1 cellular context compared by ENCODE assay signal in genomic region chr17:41547921-41548843, GRCh38.
TF ChIP-seq lines count a peak whose summit lies in the region.

No MANE protein-coding gene starts in this region.

TF ChIP-seq in K562, 482 proteins besides CTCF, POLR2A, EP300 and RAD21 (continued from another document and continues in another):
- TF ChIP-seq GTF2B (IDR thresholded peaks at IDR 0.05; ENCODE audit: extremely low read depth, insufficient read length) (no peak), NFE2 (IDR thresholded peaks at IDR 0.05; ENCODE audit: low read depth) (no peak), MYC (IDR thresholded peaks at IDR 0.05; ENCODE audit: low read depth, low read length) (no peak), MYC (CRISPR knock-in tag; IDR thresholded peaks at IDR 0.05; ENCODE audit: borderline replicate concordance, low read depth) (no peak), ZNF445 (CRISPR knock-in tag; IDR thresholded peaks at IDR 0.05; ENCODE audit: low read depth) (no peak), ZNF589 (CRISPR knock-in tag; IDR thresholded peaks at IDR 0.05; ENCODE audit: low read depth) (no peak), CBFA2T2 (conservative IDR thresholded peaks at IDR 0.05) (no peak), TBP (optimal IDR thresholded peaks at IDR 0.05; ENCODE audit: low read depth, low read length) (no peak), GTF2E2 (tag; IDR thresholded peaks at IDR 0.05) (no peak), MAFG (tag; conservative IDR thresholded peaks at IDR 0.05) (no peak), KDM1A (IDR thresholded peaks at IDR 0.05) (peak; percentile 88 to 92), ZBTB33 (CRISPR knock-in tag; IDR thresholded peaks at IDR 0.05) (no peak), HDGF (IDR thresholded peaks at IDR 0.05) (peak; percentile 28; the same call in 1 of the 2 replicates), ZNF217 (CRISPR knock-in tag; IDR thresholded peaks at IDR 0.05) (no peak), SETDB1 (IDR thresholded peaks at IDR 0.05; ENCODE audit: low read length) (no peak), CUX1 (CRISPR knock-in tag; IDR thresholded peaks at IDR 0.05) (no peak), CEBPB (tag; IDR thresholded peaks at IDR 0.05) (no peak), IRF9 (tag; IDR thresholded peaks at IDR 0.05) (no peak), SMC3 (conservative IDR thresholded peaks at IDR 0.05; ENCODE audit: insufficient read depth, low read depth, low read length) (no peak), ARID4B (CRISPR knock-in tag; IDR thresholded peaks at IDR 0.05) (no peak), ZNF699 (CRISPR knock-in tag; IDR thresholded peaks at IDR 0.05; ENCODE audit: insufficient replicate concordance) (no peak), NEUROD1 (IDR thresholded peaks at IDR 0.05; ENCODE audit: borderline replicate concordance, low read depth, low read length, partially characterized antibody) (peak; percentile 55), ZNF24 (IDR thresholded peaks at IDR 0.05) (no peak), CBFB (CRISPR knock-in tag; IDR thresholded peaks at IDR 0.05) (peak; percentile 64; the same call in 1 of the 2 replicates), NFATC3 (IDR thresholded peaks at IDR 0.05) (no peak), SRF (CRISPR knock-in tag; IDR thresholded peaks at IDR 0.05) (no peak), ADNP (tag; IDR thresholded peaks at IDR 0.05) (peak; percentile 91), ATF3 (IDR thresholded peaks at IDR 0.05) (peak; percentile 79), ATF3 (CRISPR knock-in tag; conservative IDR thresholded peaks at IDR 0.05) (no peak), ZNF696 (CRISPR knock-in tag; conservative IDR thresholded peaks at IDR 0.05) (no peak), MCM7 (IDR thresholded peaks at IDR 0.05) (no peak), ZBTB5 (IDR thresholded peaks at IDR 0.05) (no peak), MXI1 (IDR thresholded peaks at IDR 0.05; ENCODE audit: low read depth, low read length) (no peak), HDAC2 (IDR thresholded peaks at IDR 0.05) (peak; percentile 90), ZNF583 (CRISPR knock-in tag; IDR thresholded peaks at IDR 0.05) (no peak), HIVEP1 (CRISPR knock-in tag; IDR thresholded peaks at IDR 0.05) (no peak), MAZ (CRISPR knock-in tag; conservative IDR thresholded peaks at IDR 0.05 in 1 of 2, IDR thresholded peaks at IDR 0.05 in 1 of 2) (no peak), ZNF263 (CRISPR knock-in tag; IDR thresholded peaks at IDR 0.05; ENCODE audit: borderline replicate concordance) (no peak), ARID1B (IDR thresholded peaks at IDR 0.05) (peak; percentile 65), CREM (IDR thresholded peaks at IDR 0.05; ENCODE audit: low read depth) (peak; percentile 11; the same call in 1 of the 2 replicates), FOS (IDR thresholded peaks at IDR 0.05; ENCODE audit: extremely low read depth, insufficient read length) (peak; percentile 33), ETV6 (IDR thresholded peaks at IDR 0.05; ENCODE audit: borderline replicate concordance in 1 of 2, low read depth in 2 of 2, low read length in 1 of 2) (no peak), ETV6 (CRISPR knock-in tag; IDR thresholded peaks at IDR 0.05; ENCODE audit: borderline replicate concordance) (no peak), HINFP (tag; conservative IDR thresholded peaks at IDR 0.05; ENCODE audit: low read depth) (no peak), HOXB6 (CRISPR knock-in tag; IDR thresholded peaks at IDR 0.05; ENCODE audit: borderline replicate concordance) (no peak), SIX5 (IDR thresholded peaks at IDR 0.05; ENCODE audit: borderline replicate concordance in 1 of 2, insufficient read depth in 1 of 2, low read depth in 1 of 2, low read length in 2 of 2) (no peak), E2F4 (CRISPR knock-in tag; IDR thresholded peaks at IDR 0.05; ENCODE audit: low read depth) (no peak), ASH1L (IDR thresholded peaks at IDR 0.05; ENCODE audit: borderline replicate concordance, low read depth, partially characterized antibody) (no peak), HNRNPK (IDR thresholded peaks at IDR 0.05; ENCODE audit: low read depth, low read length, poor library complexity, severe bottlenecking) (no peak)
